1 cellular context compared by ENCODE assay signal in the genomic region with DNA sequence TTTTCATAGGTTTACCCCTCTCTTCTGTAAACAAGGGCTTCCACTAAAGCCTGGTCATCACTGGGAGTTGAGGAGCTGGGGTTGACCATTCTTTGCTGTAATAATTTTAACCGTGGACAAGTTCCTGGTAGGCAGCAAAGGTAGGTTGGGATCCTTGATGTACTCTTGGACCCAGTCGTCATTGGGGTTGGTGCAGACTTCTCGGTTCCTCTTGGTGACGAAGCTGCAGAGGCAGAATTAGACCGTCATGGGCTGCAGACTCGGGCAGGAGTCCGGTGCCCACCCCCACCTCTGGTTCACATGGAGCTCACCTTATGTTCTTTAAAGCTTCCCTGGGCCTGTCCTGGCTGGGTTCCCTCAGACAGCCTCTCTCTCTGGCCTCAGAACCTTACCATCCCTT.
TF ChIP-seq lines count a peak whose summit lies in the region.

No MANE protein-coding gene starts in this region.

TF ChIP-seq in GM12878, 131 proteins besides CTCF, POLR2A, EP300 and RAD21 (continues in another document):
- TF ChIP-seq, protein P1, sequence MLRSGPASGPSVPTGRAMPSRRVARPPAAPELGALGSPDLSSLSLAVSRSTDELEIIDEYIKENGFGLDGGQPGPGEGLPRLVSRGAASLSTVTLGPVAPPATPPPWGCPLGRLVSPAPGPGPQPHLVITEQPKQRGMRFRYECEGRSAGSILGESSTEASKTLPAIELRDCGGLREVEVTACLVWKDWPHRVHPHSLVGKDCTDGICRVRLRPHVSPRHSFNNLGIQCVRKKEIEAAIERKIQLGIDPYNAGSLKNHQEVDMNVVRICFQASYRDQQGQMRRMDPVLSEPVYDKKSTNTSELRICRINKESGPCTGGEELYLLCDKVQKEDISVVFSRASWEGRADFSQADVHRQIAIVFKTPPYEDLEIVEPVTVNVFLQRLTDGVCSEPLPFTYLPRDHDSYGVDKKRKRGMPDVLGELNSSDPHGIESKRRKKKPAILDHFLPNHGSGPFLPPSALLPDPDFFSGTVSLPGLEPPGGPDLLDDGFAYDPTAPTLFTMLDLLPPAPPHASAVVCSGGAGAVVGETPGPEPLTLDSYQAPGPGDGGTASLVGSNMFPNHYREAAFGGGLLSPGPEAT (IDR thresholded peaks at IDR 0.05; ENCODE audit: low read depth), result peak; percentile 47; the same call in 1 of the 2 replicates
- TF ChIP-seq CREB1 (IDR thresholded peaks at IDR 0.05; ENCODE audit: low read depth), result no peak
- no peak for TF ChIP-seq TCF7 (IDR thresholded peaks at IDR 0.05; ENCODE audit: borderline replicate concordance)
- no peak for TF ChIP-seq CEBPB (IDR thresholded peaks at IDR 0.05; ENCODE audit: borderline replicate concordance in 1 of 2, low read depth in 2 of 2, low read length in 2 of 2)
- TF ChIP-seq, protein P2, sequence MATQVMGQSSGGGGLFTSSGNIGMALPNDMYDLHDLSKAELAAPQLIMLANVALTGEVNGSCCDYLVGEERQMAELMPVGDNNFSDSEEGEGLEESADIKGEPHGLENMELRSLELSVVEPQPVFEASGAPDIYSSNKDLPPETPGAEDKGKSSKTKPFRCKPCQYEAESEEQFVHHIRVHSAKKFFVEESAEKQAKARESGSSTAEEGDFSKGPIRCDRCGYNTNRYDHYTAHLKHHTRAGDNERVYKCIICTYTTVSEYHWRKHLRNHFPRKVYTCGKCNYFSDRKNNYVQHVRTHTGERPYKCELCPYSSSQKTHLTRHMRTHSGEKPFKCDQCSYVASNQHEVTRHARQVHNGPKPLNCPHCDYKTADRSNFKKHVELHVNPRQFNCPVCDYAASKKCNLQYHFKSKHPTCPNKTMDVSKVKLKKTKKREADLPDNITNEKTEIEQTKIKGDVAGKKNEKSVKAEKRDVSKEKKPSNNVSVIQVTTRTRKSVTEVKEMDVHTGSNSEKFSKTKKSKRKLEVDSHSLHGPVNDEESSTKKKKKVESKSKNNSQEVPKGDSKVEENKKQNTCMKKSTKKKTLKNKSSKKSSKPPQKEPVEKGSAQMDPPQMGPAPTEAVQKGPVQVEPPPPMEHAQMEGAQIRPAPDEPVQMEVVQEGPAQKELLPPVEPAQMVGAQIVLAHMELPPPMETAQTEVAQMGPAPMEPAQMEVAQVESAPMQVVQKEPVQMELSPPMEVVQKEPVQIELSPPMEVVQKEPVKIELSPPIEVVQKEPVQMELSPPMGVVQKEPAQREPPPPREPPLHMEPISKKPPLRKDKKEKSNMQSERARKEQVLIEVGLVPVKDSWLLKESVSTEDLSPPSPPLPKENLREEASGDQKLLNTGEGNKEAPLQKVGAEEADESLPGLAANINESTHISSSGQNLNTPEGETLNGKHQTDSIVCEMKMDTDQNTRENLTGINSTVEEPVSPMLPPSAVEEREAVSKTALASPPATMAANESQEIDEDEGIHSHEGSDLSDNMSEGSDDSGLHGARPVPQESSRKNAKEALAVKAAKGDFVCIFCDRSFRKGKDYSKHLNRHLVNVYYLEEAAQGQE (IDR thresholded peaks at IDR 0.05; ENCODE audit: low read depth, low read length), result no peak
- no peak for TF ChIP-seq KLF5 (IDR thresholded peaks at IDR 0.05; ENCODE audit: partially characterized antibody)
- peak; percentile 35; the same call in 1 of the 3 replicates for TF ChIP-seq POU2F2 (IDR thresholded peaks at IDR 0.05; ENCODE audit: borderline replicate concordance, low read depth, low read length)
- TF ChIP-seq, protein P3, sequence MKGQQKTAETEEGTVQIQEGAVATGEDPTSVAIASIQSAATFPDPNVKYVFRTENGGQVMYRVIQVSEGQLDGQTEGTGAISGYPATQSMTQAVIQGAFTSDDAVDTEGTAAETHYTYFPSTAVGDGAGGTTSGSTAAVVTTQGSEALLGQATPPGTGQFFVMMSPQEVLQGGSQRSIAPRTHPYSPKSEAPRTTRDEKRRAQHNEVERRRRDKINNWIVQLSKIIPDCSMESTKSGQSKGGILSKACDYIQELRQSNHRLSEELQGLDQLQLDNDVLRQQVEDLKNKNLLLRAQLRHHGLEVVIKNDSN (IDR thresholded peaks at IDR 0.05; ENCODE audit: borderline replicate concordance, extremely low read length, insufficient read depth, low read depth, low read length), result no peak
- no peak for TF ChIP-seq NRF1 (conservative IDR thresholded peaks at IDR 0.05; ENCODE audit: low read depth, low read length)
- TF ChIP-seq, protein P4, sequence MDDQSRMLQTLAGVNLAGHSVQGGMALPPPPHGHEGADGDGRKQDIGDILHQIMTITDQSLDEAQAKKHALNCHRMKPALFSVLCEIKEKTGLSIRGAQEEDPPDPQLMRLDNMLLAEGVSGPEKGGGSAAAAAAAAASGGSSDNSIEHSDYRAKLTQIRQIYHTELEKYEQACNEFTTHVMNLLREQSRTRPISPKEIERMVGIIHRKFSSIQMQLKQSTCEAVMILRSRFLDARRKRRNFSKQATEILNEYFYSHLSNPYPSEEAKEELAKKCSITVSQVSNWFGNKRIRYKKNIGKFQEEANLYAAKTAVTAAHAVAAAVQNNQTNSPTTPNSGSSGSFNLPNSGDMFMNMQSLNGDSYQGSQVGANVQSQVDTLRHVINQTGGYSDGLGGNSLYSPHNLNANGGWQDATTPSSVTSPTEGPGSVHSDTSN (IDR thresholded peaks at IDR 0.05; ENCODE audit: insufficient replicate concordance, low read depth, low read length), result no peak
- no peak for TF ChIP-seq ZNF24 (IDR thresholded peaks at IDR 0.05)
- TF ChIP-seq YY1 (IDR thresholded peaks at IDR 0.05; ENCODE audit: low read depth, low read length), result no peak
- TF ChIP-seq, protein P5, sequence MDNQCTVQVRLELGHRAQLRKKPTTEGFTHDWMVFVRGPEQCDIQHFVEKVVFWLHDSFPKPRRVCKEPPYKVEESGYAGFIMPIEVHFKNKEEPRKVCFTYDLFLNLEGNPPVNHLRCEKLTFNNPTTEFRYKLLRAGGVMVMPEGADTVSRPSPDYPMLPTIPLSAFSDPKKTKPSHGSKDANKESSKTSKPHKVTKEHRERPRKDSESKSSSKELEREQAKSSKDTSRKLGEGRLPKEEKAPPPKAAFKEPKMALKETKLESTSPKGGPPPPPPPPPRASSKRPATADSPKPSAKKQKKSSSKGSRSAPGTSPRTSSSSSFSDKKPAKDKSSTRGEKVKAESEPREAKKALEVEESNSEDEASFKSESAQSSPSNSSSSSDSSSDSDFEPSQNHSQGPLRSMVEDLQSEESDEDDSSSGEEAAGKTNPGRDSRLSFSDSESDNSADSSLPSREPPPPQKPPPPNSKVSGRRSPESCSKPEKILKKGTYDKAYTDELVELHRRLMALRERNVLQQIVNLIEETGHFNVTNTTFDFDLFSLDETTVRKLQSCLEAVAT (IDR thresholded peaks at IDR 0.05), result no peak
- TF ChIP-seq ASH2L (IDR thresholded peaks at IDR 0.05; ENCODE audit: borderline replicate concordance, low read depth), result no peak
- no peak for TF ChIP-seq ZNF217 (IDR thresholded peaks at IDR 0.05)
- no peak for TF ChIP-seq SP1 (IDR thresholded peaks at IDR 0.05; ENCODE audit: low read depth, low read length)
- TF ChIP-seq, protein P6, sequence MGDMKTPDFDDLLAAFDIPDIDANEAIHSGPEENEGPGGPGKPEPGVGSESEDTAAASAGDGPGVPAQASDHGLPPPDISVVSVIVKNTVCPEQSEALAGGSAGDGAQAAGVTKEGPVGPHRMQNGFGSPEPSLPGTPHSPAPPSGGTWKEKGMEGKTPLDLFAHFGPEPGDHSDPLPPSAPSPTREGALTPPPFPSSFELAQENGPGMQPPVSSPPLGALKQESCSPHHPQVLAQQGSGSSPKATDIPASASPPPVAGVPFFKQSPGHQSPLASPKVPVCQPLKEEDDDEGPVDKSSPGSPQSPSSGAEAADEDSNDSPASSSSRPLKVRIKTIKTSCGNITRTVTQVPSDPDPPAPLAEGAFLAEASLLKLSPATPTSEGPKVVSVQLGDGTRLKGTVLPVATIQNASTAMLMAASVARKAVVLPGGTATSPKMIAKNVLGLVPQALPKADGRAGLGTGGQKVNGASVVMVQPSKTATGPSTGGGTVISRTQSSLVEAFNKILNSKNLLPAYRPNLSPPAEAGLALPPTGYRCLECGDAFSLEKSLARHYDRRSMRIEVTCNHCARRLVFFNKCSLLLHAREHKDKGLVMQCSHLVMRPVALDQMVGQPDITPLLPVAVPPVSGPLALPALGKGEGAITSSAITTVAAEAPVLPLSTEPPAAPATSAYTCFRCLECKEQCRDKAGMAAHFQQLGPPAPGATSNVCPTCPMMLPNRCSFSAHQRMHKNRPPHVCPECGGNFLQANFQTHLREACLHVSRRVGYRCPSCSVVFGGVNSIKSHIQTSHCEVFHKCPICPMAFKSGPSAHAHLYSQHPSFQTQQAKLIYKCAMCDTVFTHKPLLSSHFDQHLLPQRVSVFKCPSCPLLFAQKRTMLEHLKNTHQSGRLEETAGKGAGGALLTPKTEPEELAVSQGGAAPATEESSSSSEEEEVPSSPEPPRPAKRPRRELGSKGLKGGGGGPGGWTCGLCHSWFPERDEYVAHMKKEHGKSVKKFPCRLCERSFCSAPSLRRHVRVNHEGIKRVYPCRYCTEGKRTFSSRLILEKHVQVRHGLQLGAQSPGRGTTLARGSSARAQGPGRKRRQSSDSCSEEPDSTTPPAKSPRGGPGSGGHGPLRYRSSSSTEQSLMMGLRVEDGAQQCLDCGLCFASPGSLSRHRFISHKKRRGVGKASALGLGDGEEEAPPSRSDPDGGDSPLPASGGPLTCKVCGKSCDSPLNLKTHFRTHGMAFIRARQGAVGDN (IDR thresholded peaks at IDR 0.05), result peak; percentile 18; the same call in 1 of the 2 replicates
- TF ChIP-seq, protein P7, sequence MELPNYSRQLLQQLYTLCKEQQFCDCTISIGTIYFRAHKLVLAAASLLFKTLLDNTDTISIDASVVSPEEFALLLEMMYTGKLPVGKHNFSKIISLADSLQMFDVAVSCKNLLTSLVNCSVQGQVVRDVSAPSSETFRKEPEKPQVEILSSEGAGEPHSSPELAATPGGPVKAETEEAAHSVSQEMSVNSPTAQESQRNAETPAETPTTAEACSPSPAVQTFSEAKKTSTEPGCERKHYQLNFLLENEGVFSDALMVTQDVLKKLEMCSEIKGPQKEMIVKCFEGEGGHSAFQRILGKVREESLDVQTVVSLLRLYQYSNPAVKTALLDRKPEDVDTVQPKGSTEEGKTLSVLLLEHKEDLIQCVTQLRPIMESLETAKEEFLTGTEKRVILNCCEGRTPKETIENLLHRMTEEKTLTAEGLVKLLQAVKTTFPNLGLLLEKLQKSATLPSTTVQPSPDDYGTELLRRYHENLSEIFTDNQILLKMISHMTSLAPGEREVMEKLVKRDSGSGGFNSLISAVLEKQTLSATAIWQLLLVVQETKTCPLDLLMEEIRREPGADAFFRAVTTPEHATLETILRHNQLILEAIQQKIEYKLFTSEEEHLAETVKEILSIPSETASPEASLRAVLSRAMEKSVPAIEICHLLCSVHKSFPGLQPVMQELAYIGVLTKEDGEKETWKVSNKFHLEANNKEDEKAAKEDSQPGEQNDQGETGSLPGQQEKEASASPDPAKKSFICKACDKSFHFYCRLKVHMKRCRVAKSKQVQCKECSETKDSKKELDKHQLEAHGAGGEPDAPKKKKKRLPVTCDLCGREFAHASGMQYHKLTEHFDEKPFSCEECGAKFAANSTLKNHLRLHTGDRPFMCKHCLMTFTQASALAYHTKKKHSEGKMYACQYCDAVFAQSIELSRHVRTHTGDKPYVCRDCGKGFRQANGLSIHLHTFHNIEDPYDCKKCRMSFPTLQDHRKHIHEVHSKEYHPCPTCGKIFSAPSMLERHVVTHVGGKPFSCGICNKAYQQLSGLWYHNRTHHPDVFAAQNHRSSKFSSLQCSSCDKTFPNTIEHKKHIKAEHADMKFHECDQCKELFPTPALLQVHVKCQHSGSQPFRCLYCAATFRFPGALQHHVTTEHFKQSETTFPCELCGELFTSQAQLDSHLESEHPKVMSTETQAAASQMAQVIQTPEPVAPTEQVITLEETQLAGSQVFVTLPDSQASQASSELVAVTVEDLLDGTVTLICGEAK (IDR thresholded peaks at IDR 0.05; ENCODE audit: borderline replicate concordance), result no peak
- TF ChIP-seq SMC3 (IDR thresholded peaks at IDR 0.05; ENCODE audit: borderline replicate concordance, low read length), result no peak
- no peak for TF ChIP-seq CHD1 (IDR thresholded peaks at IDR 0.05; ENCODE audit: low read depth, low read length)
- TF ChIP-seq, protein P8, sequence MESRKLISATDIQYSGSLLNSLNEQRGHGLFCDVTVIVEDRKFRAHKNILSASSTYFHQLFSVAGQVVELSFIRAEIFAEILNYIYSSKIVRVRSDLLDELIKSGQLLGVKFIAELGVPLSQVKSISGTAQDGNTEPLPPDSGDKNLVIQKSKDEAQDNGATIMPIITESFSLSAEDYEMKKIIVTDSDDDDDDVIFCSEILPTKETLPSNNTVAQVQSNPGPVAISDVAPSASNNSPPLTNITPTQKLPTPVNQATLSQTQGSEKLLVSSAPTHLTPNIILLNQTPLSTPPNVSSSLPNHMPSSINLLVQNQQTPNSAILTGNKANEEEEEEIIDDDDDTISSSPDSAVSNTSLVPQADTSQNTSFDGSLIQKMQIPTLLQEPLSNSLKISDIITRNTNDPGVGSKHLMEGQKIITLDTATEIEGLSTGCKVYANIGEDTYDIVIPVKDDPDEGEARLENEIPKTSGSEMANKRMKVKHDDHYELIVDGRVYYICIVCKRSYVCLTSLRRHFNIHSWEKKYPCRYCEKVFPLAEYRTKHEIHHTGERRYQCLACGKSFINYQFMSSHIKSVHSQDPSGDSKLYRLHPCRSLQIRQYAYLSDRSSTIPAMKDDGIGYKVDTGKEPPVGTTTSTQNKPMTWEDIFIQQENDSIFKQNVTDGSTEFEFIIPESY (IDR thresholded peaks at IDR 0.05), result no peak
- peak; percentile 68; the same call in 1 of the 2 replicates for TF ChIP-seq MTA2 (IDR thresholded peaks at IDR 0.05; ENCODE audit: low read depth)
- peak; percentile 50 for TF ChIP-seq MEF2B (IDR thresholded peaks at IDR 0.05; ENCODE audit: partially characterized antibody, poor library complexity, severe bottlenecking)
- TF ChIP-seq PAX5 (IDR thresholded peaks at IDR 0.05; ENCODE audit: borderline replicate concordance, low read depth, low read length), result peak; percentile 66
- TF ChIP-seq SREBF2 (IDR thresholded peaks at IDR 0.05; ENCODE audit: low read length), result no peak
- no peak for TF ChIP-seq PML (IDR thresholded peaks at IDR 0.05; ENCODE audit: low read length)
- TF ChIP-seq, protein P9, sequence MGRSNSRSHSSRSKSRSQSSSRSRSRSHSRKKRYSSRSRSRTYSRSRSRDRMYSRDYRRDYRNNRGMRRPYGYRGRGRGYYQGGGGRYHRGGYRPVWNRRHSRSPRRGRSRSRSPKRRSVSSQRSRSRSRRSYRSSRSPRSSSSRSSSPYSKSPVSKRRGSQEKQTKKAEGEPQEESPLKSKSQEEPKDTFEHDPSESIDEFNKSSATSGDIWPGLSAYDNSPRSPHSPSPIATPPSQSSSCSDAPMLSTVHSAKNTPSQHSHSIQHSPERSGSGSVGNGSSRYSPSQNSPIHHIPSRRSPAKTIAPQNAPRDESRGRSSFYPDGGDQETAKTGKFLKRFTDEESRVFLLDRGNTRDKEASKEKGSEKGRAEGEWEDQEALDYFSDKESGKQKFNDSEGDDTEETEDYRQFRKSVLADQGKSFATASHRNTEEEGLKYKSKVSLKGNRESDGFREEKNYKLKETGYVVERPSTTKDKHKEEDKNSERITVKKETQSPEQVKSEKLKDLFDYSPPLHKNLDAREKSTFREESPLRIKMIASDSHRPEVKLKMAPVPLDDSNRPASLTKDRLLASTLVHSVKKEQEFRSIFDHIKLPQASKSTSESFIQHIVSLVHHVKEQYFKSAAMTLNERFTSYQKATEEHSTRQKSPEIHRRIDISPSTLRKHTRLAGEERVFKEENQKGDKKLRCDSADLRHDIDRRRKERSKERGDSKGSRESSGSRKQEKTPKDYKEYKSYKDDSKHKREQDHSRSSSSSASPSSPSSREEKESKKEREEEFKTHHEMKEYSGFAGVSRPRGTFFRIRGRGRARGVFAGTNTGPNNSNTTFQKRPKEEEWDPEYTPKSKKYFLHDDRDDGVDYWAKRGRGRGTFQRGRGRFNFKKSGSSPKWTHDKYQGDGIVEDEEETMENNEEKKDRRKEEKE (IDR thresholded peaks at IDR 0.05), result no peak
- TF ChIP-seq HCFC1 (IDR thresholded peaks at IDR 0.05; ENCODE audit: low read length), result no peak
- peak; percentile 47; the same call in 1 of the 2 replicates for TF ChIP-seq ATF7 (IDR thresholded peaks at IDR 0.05; ENCODE audit: low read depth)
- TF ChIP-seq CBFB (IDR thresholded peaks at IDR 0.05; ENCODE audit: low read depth), result no peak
- 0 out of 2 replicates have a peak, but pooled peaks have one; percentile 14 for TF ChIP-seq BCL11A (IDR thresholded peaks at IDR 0.05; ENCODE audit: low read depth, low read length)
